ENCODE assay signal across 8 cellular contexts in genomic region chr20:57215426-57215825, GRCh38. TPM values are rescaled to one million over a fixed set of nuclear protein-coding genes. Genes with fewer than 3 reads are reported as not detected.
"Had no signal": no experiment of that assay in that cellular context is flagged by ENCODE, and none has a peak within 500 bp of the region (broad histone marks: within the 10 kb centered on the region; RNA-seq: fewer than 3 reads in every experiment).

No MANE protein-coding gene starts in this region.

- H3K27ac Mint-ChIP-seq: GM23338, H9, HFFc6 had no signal

- DNase-seq: H9, HFFc6, IMR-90, KG1 had no signal

- H3K4me2 ChIP-seq: GM23338 had no signal

- H3K9me3 Mint-ChIP-seq: GM23338, H9, HFFc6 had no signal

- H3K4me3 Mint-ChIP-seq: GM23338, H9, HFFc6 had no signal

- H2AFZ ChIP-seq: GM23338 had no signal

- ATAC-seq: GM23338, HCT116, K562 had no signal

- H3K4me3 ChIP-seq: GM23338, K562 had no signal

RNA-seq across cellular contexts. Expression of gene BMP7, which starts 51.0 kb away (rescaled TPM):
- total RNA-seq: HFFc6, HT-29, IMR-90 had no signal
